ENCODE assay signal across 20 cellular contexts in genomic region chr4:174450051-174450450, GRCh38.
"Had no signal": no experiment of that assay in that cellular context is flagged by ENCODE, and none has a peak within 500 bp of the region (broad histone marks: within the 10 kb centered on the region; RNA-seq: fewer than 3 reads in every experiment).

No MANE protein-coding gene starts in this region.

- H3K4me3 Mint-ChIP-seq: activated CD4-positive, alpha-beta T cell treated with anti-CD3 and anti-CD28 coated beads for 36 hours; activated naive CD4-positive, alpha-beta T cell treated with anti-CD3 and anti-CD28 coated beads, Interleukin-2, amount 50 U/mL, for 24 hours; naive B cell; neural progenitor cell; T-helper 1 cell treated with Interleukin-12 subunit alpha and Interleukin-12 subunit beta and Interleukin-4 antibody, amounts not matched to agents 30 μg/mL and 1 μg/mL, for 36 hours had no signal

- H3K4me1 Mint-ChIP-seq: activated CD4-positive, alpha-beta T cell treated with anti-CD3 and anti-CD28 coated beads for 36 hours; activated naive CD4-positive, alpha-beta T cell treated with anti-CD3 and anti-CD28 coated beads, Interleukin-2, amount 50 U/mL, for 24 hours; naive B cell had no signal

- H3K27me3 ChIP-seq: adrenal gland, neural progenitor cell, right lobe of liver, tibial nerve had no signal

- H3K4me3 ChIP-seq: adrenal gland, lung, neural progenitor cell, right lobe of liver, tibial nerve had no signal

- H3K9me3 Mint-ChIP-seq: activated naive CD4-positive, alpha-beta T cell treated with anti-CD3 and anti-CD28 coated beads, Interleukin-2, amount 50 U/mL, for 24 hours; naive B cell; neural progenitor cell had no signal

- H3K36me3 ChIP-seq: adrenal gland, neural progenitor cell, right lobe of liver, tibial nerve, WERI-Rb-1 had no signal

- H3K27me3 Mint-ChIP-seq: activated CD4-positive, alpha-beta T cell treated with anti-CD3 and anti-CD28 coated beads for 36 hours; activated naive CD4-positive, alpha-beta T cell treated with anti-CD3 and anti-CD28 coated beads, Interleukin-2, amount 50 U/mL, for 24 hours; naive B cell; progenitor cell of endocrine pancreas had no signal

- H3K4me1 ChIP-seq: adrenal gland, neural progenitor cell, right lobe of liver had no signal

- H3K27ac Mint-ChIP-seq: activated CD4-positive, alpha-beta T cell treated with anti-CD3 and anti-CD28 coated beads for 36 hours; activated naive CD4-positive, alpha-beta T cell treated with anti-CD3 and anti-CD28 coated beads, Interleukin-2, amount 50 U/mL, for 24 hours; naive B cell; neural progenitor cell; progenitor cell of endocrine pancreas; T-helper 1 cell treated with Interleukin-12 subunit alpha and Interleukin-12 subunit beta and Interleukin-4 antibody, amounts not matched to agents 30 μg/mL and 1 μg/mL, for 36 hours had no signal

- DNase-seq: activated CD4-positive, alpha-beta T cell treated with anti-CD3 and anti-CD28 coated beads for 36 hours; activated CD4-positive, alpha-beta T cell treated with anti-CD3 and anti-CD28 coated beads, Interleukin-2, amount 50 U/mL, for 48 hours; activated gamma-delta T cell; adrenal gland; effector CD4-positive, alpha-beta T cell; left cardiac atrium; midbrain; naive B cell; right lobe of liver; stimulated activated CD4-positive, alpha-beta T cell treated with anti-CD3 and anti-CD28 coated beads, Interleukin-12 subunit alpha, Interleukin-12 subunit beta, amount 100 ng/mL, for 4 hours; stimulated activated CD4-positive, alpha-beta T cell treated with anti-CD3 and anti-CD28 coated beads, Interleukin-1b, Interleukin-23, amount 100 ng/mL, for 48 hours; stimulated activated CD8-positive, alpha-beta memory T cell treated with anti-CD3 and anti-CD28 coated beads, Interleukin-4, amount 100 ng/mL, for 48 hours; stimulated activated naive CD4-positive, alpha-beta T cell treated with Interleukin-2 at 50 U/mL for 16 hours; WERI-Rb-1 had no signal

- H3K36me3 Mint-ChIP-seq: activated naive CD4-positive, alpha-beta T cell treated with anti-CD3 and anti-CD28 coated beads, Interleukin-2, amount 50 U/mL, for 24 hours; naive B cell; neural progenitor cell had no signal

- H3K27ac ChIP-seq: adrenal gland, neural progenitor cell, right lobe of liver, tibial nerve, WERI-Rb-1 had no signal

- H3K9me3 ChIP-seq: adrenal gland, right lobe of liver, tibial nerve had no signal
